Comparison of ENCODE assay signal across 26 cellular contexts in the genomic region with DNA sequence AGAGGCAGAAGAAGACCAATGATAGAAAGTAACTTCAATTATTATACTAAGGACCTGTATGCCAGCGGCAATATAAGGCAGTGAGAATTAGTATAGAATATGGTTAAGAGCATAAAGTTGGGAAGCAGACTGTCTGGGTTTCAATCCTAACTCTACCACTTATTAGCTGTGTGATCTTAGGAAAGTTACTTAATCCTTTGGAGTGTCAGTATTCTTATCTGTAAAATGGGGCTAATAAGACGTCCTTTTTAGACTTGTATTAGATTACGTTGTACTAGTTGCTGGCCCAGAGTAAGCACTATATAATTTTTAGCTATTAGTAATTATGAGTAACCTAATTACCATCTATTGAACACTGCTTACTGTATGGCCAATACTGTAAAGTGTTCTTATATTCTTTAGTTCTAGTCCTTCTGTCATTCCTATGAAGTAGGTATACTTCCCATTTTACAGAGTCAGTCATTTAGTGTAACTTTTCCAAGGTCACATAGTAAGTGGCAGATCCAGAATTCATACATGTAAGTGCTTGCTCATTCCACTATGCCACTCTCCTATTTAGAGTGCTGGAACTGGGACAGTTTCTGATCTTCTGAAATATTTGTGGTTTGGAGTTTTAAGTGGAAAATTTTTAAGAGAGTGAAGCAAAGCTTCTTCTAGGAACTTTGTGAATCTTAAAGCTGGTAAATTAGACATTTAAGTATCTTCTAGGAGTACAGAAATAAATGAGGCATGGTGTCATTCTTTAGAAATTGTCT. TPM values are rescaled to one million over a fixed set of nuclear protein-coding genes. Genes with fewer than 3 reads are reported as not detected.
DNase-seq lines count a peak whose midpoint lies in the region; ATAC-seq and TF ChIP-seq lines count a peak whose summit lies in the region.
"Had no signal": no experiment of that assay in that cellular context is flagged by ENCODE, and none has a peak within 500 bp of the region (broad histone marks: within the 10 kb centered on the region; RNA-seq: fewer than 3 reads in every experiment).

No MANE protein-coding gene starts in this region.

- no peak overlapping the region for H3K4me3 Mint-ChIP-seq in effector memory CD8-positive, alpha-beta T cell
- H3K4me3 Mint-ChIP-seq: activated CD4-positive, alpha-beta memory T cell treated with anti-CD3 and anti-CD28 coated beads for 36 hours; activated naive CD4-positive, alpha-beta T cell treated with anti-CD3 and anti-CD28 coated beads, Interleukin-2, amount 50 U/mL, for 24 hours; naive B cell; T-helper 2 cell treated with Interferon-gamma antibody and Interleukin-4, amounts not matched to agents 5 μg/mL and 100 μg/mL, for 36 hours had no signal

- H3K27me3 ChIP-seq in GM23248 (replicated peaks; ENCODE audit: insufficient read depth) (no peaks in the 10 kb centered on the region), left lung (no peaks in the 10 kb centered on the region)
- H3K27me3 ChIP-seq: BE2C, gastrocnemius medialis, right atrium auricular region had no signal

- DNase-seq in AG10803 (ENCODE audit: low read depth) (peak; percentile 66), GM23248 (peak; percentile 60), caudate nucleus (lab: John Stamatoyannopoulos, UW) (no peak), left lung (no peak), NCI-H1436 (lab: John Stamatoyannopoulos, UW) (no peak), 8988T (no peak)
- no peak for DNase-seq in effector memory CD8-positive, alpha-beta T cell
- DNase-seq: activated CD4-positive, alpha-beta memory T cell treated with anti-CD3 and anti-CD28 coated beads for 36 hours; BE2C; Calu3; dermis blood vessel endothelial cell; gastrocnemius medialis; naive B cell; NCI-H1105; NCI-H524 treated with DMSO at 0.1 percent for 48 hours; stimulated activated CD4-positive, alpha-beta T cell treated with anti-CD3 and anti-CD28 coated beads, Interleukin-15, amount 100 ng/mL, for 24 hours; WERI-Rb-1 had no signal

- peaks cover 27% of the 10 kb centered on the region; the same call in 1 of the 2 replicates for H3K79me2 ChIP-seq in GM23248 (ENCODE audit: insufficient read depth)

- in situ Hi-C loops in GM23248 (cut with MboI) = loop anchor here (25.0 kb wide), 1 partner anchor 666 kb away; no protein-coding TSS in a partner anchor

- no peaks in the 10 kb centered on the region; the same call in 1 of the 2 replicates for H4K20me1 ChIP-seq in GM23248 (ENCODE audit: insufficient read depth)

- H3K9me3 Mint-ChIP-seq in effector memory CD8-positive, alpha-beta T cell = no peaks in the 10 kb centered on the region
- H3K9me3 Mint-ChIP-seq: activated CD4-positive, alpha-beta memory T cell treated with anti-CD3 and anti-CD28 coated beads for 36 hours; activated naive CD4-positive, alpha-beta T cell treated with anti-CD3 and anti-CD28 coated beads, Interleukin-2, amount 50 U/mL, for 24 hours; naive B cell; T-helper 2 cell treated with Interferon-gamma antibody and Interleukin-4, amounts not matched to agents 5 μg/mL and 100 μg/mL, for 36 hours had no signal

- H3K9me3 ChIP-seq in GM23248 (ENCODE audit: low read depth) = no peaks in the 10 kb centered on the region
- no peaks in the 10 kb centered on the region for H3K9me3 ChIP-seq in left lung
- H3K9me3 ChIP-seq: BE2C, gastrocnemius medialis, right atrium auricular region, thoracic aorta had no signal

- peaks cover 55% of the 10 kb centered on the region for H3K36me3 Mint-ChIP-seq in effector memory CD8-positive, alpha-beta T cell (ENCODE audit: insufficient read depth)

- no peak for TF ChIP-seq CTCF in AG10803 (conservative IDR thresholded peaks at IDR 0.05; ENCODE audit: low read length)
- no peak for TF ChIP-seq CTCF in left lung (IDR thresholded peaks at IDR 0.05)

- no peaks in the 10 kb centered on the region for H3K9me2 ChIP-seq in GM23248 (ENCODE audit: insufficient read depth)

- H2AFZ ChIP-seq in GM23248 = no peak overlapping the region

- peak overlapping the region in 1 of 2 donors; percentile 3 for H3K27ac Mint-ChIP-seq in effector memory CD8-positive, alpha-beta T cell
- H3K27ac Mint-ChIP-seq: activated CD4-positive, alpha-beta memory T cell treated with anti-CD3 and anti-CD28 coated beads for 36 hours; activated naive CD4-positive, alpha-beta T cell treated with anti-CD3 and anti-CD28 coated beads, Interleukin-2, amount 50 U/mL, for 24 hours; T-helper 2 cell treated with Interferon-gamma antibody and Interleukin-4, amounts not matched to agents 5 μg/mL and 100 μg/mL, for 36 hours had no signal

- no peak overlapping the region for H3K4me2 ChIP-seq in GM23248 (ENCODE audit: unreplicated experiment)

- 91 to 94% methylated on average over 3 of the region's 3 CpGs for WGBS in GM23248 (ENCODE audit: low coverage in 1 of 2, low lambda C conversion rate in 2 of 2, missing lambda C conversion rate in 2 of 2), 2 experiments

- H3K36me3 ChIP-seq in GM23248 (ENCODE audit: low read depth) (peaks cover 60% of the 10 kb centered on the region), left lung (peaks cover 0 to 97% of the 10 kb centered on the region in 2 donors)

- peak; percentile 66 for ATAC-seq in left lung
- no peak for ATAC-seq in effector memory CD8-positive, alpha-beta T cell (replicated peaks)
- ATAC-seq: gastrocnemius medialis, SK-N-SH treated with all-trans-retinoic acid at 6 μM for 48 hours had no signal

- H3K27ac ChIP-seq in GM23248 (no peak overlapping the region), caudate nucleus (ENCODE audit: low read depth, low read length) (peak overlapping the region; percentile 50), left lung (no peak overlapping the region)
- H3K27ac ChIP-seq: epithelial cell of prostate, gastrocnemius medialis, right atrium auricular region, thoracic aorta, WERI-Rb-1 had no signal

- no peaks in the 10 kb centered on the region for H3K27me3 Mint-ChIP-seq in effector memory CD8-positive, alpha-beta T cell
- H3K27me3 Mint-ChIP-seq: activated CD4-positive, alpha-beta memory T cell treated with anti-CD3 and anti-CD28 coated beads for 36 hours; activated naive CD4-positive, alpha-beta T cell treated with anti-CD3 and anti-CD28 coated beads, Interleukin-2, amount 50 U/mL, for 24 hours; naive B cell had no signal

- H3K4me3 ChIP-seq in AG10803 (ENCODE audit: low read length) = no peak overlapping the region
- H3K4me3 ChIP-seq in GM23248 = no peak overlapping the region
- H3K4me3 ChIP-seq in left lung = no peak overlapping the region
- H3K4me3 ChIP-seq: gastrocnemius medialis, right atrium auricular region, thoracic aorta had no signal

- H3K4me1 ChIP-seq in GM23248 (ENCODE audit: insufficient read depth) (peaks cover 7% of the 10 kb centered on the region; the same call in 1 of the 2 replicates), left lung (no peaks in the 10 kb centered on the region)
- H3K4me1 ChIP-seq: BE2C, gastrocnemius medialis, right atrium auricular region had no signal

- H3F3A ChIP-seq in GM23248 (ENCODE audit: insufficient read depth) = peaks cover 18% of the 10 kb centered on the region

- H3K9ac ChIP-seq in GM23248 = no peak overlapping the region

- intact Hi-C loops in left lung (cut with DNase I) = no loop called here

- peaks cover 11 to 33% of the 10 kb centered on the region in 2 donors for H3K4me1 Mint-ChIP-seq in effector memory CD8-positive, alpha-beta T cell (ENCODE audit: low read depth in 2 of 2)

RNA-seq across cellular contexts. Expression of gene HEATR9, which starts 22.5 kb away (rescaled TPM):
- not detected in 2 replicates for total RNA-seq in GM23248 (2014; rRNA removed; shearing (Covaris generic))
- not detected in 2 replicates for polyA plus RNA-seq in GM23248 (2016; fragmentation: Nextera tagmentation; extraction: Ambion mirVana)
- under 1 TPM in 1 of 2 donors, not detected in 1; 0.37 TPM for total RNA-seq in left lung
- total RNA-seq: Calu3, Daoy, dermis blood vessel endothelial cell, gastrocnemius medialis, kidney epithelial cell, omental fat pad, right atrium auricular region, thoracic aorta had no signal

RNA-seq across cellular contexts. Expression of gene CCL5, which starts 33.9 kb away (rescaled TPM):
- total RNA-seq in GM23248 (2014; rRNA removed; shearing (Covaris generic)) = not detected in 2 replicates
- not detected in 2 replicates for polyA plus RNA-seq in GM23248 (2016; fragmentation: Nextera tagmentation; extraction: Ambion mirVana)
- total RNA-seq in left lung = 10 to 100 TPM in 1 of 2 donors, 1 to 10 TPM in 1; 5.3 to 12.4 TPM
- total RNA-seq: kidney epithelial cell had no signal

RNA-seq across cellular contexts. Expression of gene TAF15, which starts 36.9 kb away (rescaled TPM):
- total RNA-seq in GM23248 (2014; rRNA removed; shearing (Covaris generic)) = 27.5 and 39.3 TPM in 2 replicates
- 7.0 and 9.2 TPM in 2 replicates for polyA plus RNA-seq in GM23248 (2016; fragmentation: Nextera tagmentation; extraction: Ambion mirVana)
- 100 to 1,000 TPM; 140 to 163 TPM for total RNA-seq in left lung

RNA-seq across cellular contexts. Expression of gene MMP28, which starts 50.8 kb away (rescaled TPM):
- not detected in 2 replicates for total RNA-seq in GM23248 (2014; rRNA removed; shearing (Covaris generic))
- polyA plus RNA-seq in GM23248 (2016; fragmentation: Nextera tagmentation; extraction: Ambion mirVana) = 0.25 TPM in 1 of 2 replicates, not detected in the other
- 10 to 100 TPM; 39.5 to 95.0 TPM for total RNA-seq in left lung
- total RNA-seq: activated CD4-positive, alpha-beta memory T cell treated with anti-CD3 and anti-CD28 coated beads for 36 hours; Calu3 had no signal

Comparison
In these comparisons a context has a peak if more than half of its experiments do, and no peak if none do; other contexts are left out.
1. DNase-seq: peak in AG10803 (single experiment) and GM23248 (single experiment); none in caudate nucleus (0 of 61), left lung (0 of 2), effector memory CD8-positive, alpha-beta T cell (0 of 3), NCI-H1436 (single experiment) and 8988T (single experiment).